Comparison of ENCODE assay signal across 2 cellular contexts in genomic region chr5:10272870-10273209, GRCh38. TPM values are rescaled to one million over a fixed set of nuclear protein-coding genes. Genes with fewer than 3 reads are reported as not detected.
"Had no signal": no experiment of that assay in that cellular context is flagged by ENCODE, and none has a peak within 500 bp of the region (broad histone marks: within the 10 kb centered on the region; RNA-seq: fewer than 3 reads in every experiment).

No MANE protein-coding gene starts in this region.

RNA-seq across cellular contexts. Expression of gene CMBL, which starts 34.9 kb away (rescaled TPM):
- total RNA-seq: SK-MEL-5 had no signal
- polyA plus RNA-seq: IgD-negative memory B cell had no signal
